In the genomic region with DNA sequence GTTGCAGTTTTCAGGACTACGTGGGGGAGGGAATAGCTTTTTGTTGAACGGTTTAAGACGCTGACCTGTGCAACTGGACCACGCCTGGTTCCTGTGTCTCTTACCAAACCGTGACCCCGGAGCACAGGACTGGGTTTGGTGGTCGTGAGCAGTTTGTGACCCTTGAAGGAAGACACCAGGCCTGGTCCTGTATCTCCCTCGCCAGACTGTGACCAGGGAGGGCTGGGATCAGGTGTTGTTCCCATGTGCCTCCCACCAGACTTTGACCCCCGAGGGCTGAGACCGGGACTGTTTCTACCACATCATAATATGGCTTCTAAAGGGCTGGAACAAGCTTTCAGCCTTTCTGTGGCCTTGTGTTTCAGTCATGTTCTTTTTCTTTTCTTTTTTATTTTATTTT, we compare ENCODE assay signal across 7 cellular contexts. TPM values are rescaled to one million over a fixed set of nuclear protein-coding genes. Genes with fewer than 3 reads are reported as not detected.
DNase-seq lines count a peak whose midpoint lies in the region; ATAC-seq and TF ChIP-seq lines count a peak whose summit lies in the region.

No MANE protein-coding gene starts in this region.

- peak overlapping the region; percentile 76 for H3K9ac ChIP-seq in iPS-18a (ENCODE audit: low read length)

- no peaks in the 10 kb centered on the region for H3K9me3 Mint-ChIP-seq in activated T-helper 1 cell treated with anti-CD3 and anti-CD28 coated beads, Interleukin-12 subunit alpha, Interleukin-12 subunit beta, Interleukin-2, Interleukin-4 antibody, amounts not matched to agents 30 ng/mL and 10 ng/mL and 1 ng/mL, durations not matched to agents 14 hours and 24 hours and 36 hours
- no peaks in the 10 kb centered on the region for H3K9me3 Mint-ChIP-seq in stimulated activated memory B cell treated with anti-CD40 and anti-IgM and Interleukin-4, amounts not matched to agents 10 μg/mL and 1 μg/mL and 100 μg/mL, for 72 hours

- no peaks in the 10 kb centered on the region for H3K27me3 ChIP-seq in iPS-18a (ENCODE audit: control insufficient read depth, insufficient read depth, low read length)

- peaks cover 13% of the 10 kb centered on the region for H3K36me3 ChIP-seq in iPS-18a (ENCODE audit: control insufficient read depth, low read depth, low read length)

- H3K27ac ChIP-seq in iPS-18a (ENCODE audit: low read length), result no peak overlapping the region

- peak overlapping the region; percentile 95 for H3K4me3 Mint-ChIP-seq in activated T-helper 1 cell treated with anti-CD3 and anti-CD28 coated beads, Interleukin-12 subunit alpha, Interleukin-12 subunit beta, Interleukin-2, Interleukin-4 antibody, amounts not matched to agents 30 ng/mL and 10 ng/mL and 1 ng/mL, durations not matched to agents 14 hours and 24 hours and 36 hours
- peak overlapping the region; percentile 84 for H3K4me3 Mint-ChIP-seq in stimulated activated memory B cell treated with anti-CD40 and anti-IgM and Interleukin-4, amounts not matched to agents 10 μg/mL and 1 μg/mL and 100 μg/mL, for 72 hours

- no peak for ATAC-seq in stimulated activated memory B cell treated with anti-CD40 and anti-IgM and Interleukin-4, amounts not matched to agents 10 μg/mL and 1 μg/mL and 100 μg/mL, for 72 hours
- ATAC-seq in HG03159 (IDR thresholded peaks at IDR 0.05; ENCODE audit: unreplicated experiment) (no peak), omental fat pad (ENCODE audit: low FRiP score) (no peak)

- no peaks in the 10 kb centered on the region for H3K27me3 Mint-ChIP-seq in activated T-helper 1 cell treated with anti-CD3 and anti-CD28 coated beads, Interleukin-12 subunit alpha, Interleukin-12 subunit beta, Interleukin-2, Interleukin-4 antibody, amounts not matched to agents 30 ng/mL and 10 ng/mL and 1 ng/mL, durations not matched to agents 14 hours and 24 hours and 36 hours (ENCODE audit: insufficient read depth)
- H3K27me3 Mint-ChIP-seq in stimulated activated memory B cell treated with anti-CD40 and anti-IgM and Interleukin-4, amounts not matched to agents 10 μg/mL and 1 μg/mL and 100 μg/mL, for 72 hours, result no peaks in the 10 kb centered on the region

- H3K27ac Mint-ChIP-seq in activated T-helper 1 cell treated with anti-CD3 and anti-CD28 coated beads, Interleukin-12 subunit alpha, Interleukin-12 subunit beta, Interleukin-2, Interleukin-4 antibody, amounts not matched to agents 30 ng/mL and 10 ng/mL and 1 ng/mL, durations not matched to agents 14 hours and 24 hours and 36 hours, result peak overlapping the region; percentile 98
- H3K27ac Mint-ChIP-seq in stimulated activated memory B cell treated with anti-CD40 and anti-IgM and Interleukin-4, amounts not matched to agents 10 μg/mL and 1 μg/mL and 100 μg/mL, for 72 hours, result peak overlapping the region; percentile 95

- H3K4me1 Mint-ChIP-seq in activated T-helper 1 cell treated with anti-CD3 and anti-CD28 coated beads, Interleukin-12 subunit alpha, Interleukin-12 subunit beta, Interleukin-2, Interleukin-4 antibody, amounts not matched to agents 30 ng/mL and 10 ng/mL and 1 ng/mL, durations not matched to agents 14 hours and 24 hours and 36 hours (ENCODE audit: low read depth), result peaks cover 36% of the 10 kb centered on the region
- peaks cover 23% of the 10 kb centered on the region for H3K4me1 Mint-ChIP-seq in stimulated activated memory B cell treated with anti-CD40 and anti-IgM and Interleukin-4, amounts not matched to agents 10 μg/mL and 1 μg/mL and 100 μg/mL, for 72 hours

- H3K4me1 ChIP-seq in iPS-18a (ENCODE audit: control insufficient read depth, low read depth, low read length), result no peaks in the 10 kb centered on the region

- H3K9me3 ChIP-seq in iPS-18a (ENCODE audit: control insufficient read depth, low read depth, low read length), result no peaks in the 10 kb centered on the region

- H3K4me3 ChIP-seq in iPS-18a (ENCODE audit: low read length), result peak overlapping the region; percentile 79

- peaks cover 18% of the 10 kb centered on the region for H3K36me3 Mint-ChIP-seq in activated T-helper 1 cell treated with anti-CD3 and anti-CD28 coated beads, Interleukin-12 subunit alpha, Interleukin-12 subunit beta, Interleukin-2, Interleukin-4 antibody, amounts not matched to agents 30 ng/mL and 10 ng/mL and 1 ng/mL, durations not matched to agents 14 hours and 24 hours and 36 hours (ENCODE audit: low read depth)
- H3K36me3 Mint-ChIP-seq in stimulated activated memory B cell treated with anti-CD40 and anti-IgM and Interleukin-4, amounts not matched to agents 10 μg/mL and 1 μg/mL and 100 μg/mL, for 72 hours, result peaks cover 11% of the 10 kb centered on the region

- intact Hi-C loops in activated T-helper 1 cell treated with anti-CD3 and anti-CD28 coated beads, Interleukin-12 subunit alpha, Interleukin-12 subunit beta, Interleukin-2, Interleukin-4 antibody, amounts not matched to agents 30 ng/mL and 10 ng/mL and 1 ng/mL, durations not matched to agents 14 hours and 24 hours and 36 hours (cut with micrococcal nuclease), result loop anchor here (5.0 to 10.0 kb wide), 5 partner anchors 153 to 865 kb away; partner anchors contain the start of genes PIM2, SUV39H1, UXT and ZNF81

- peak; percentile 11 for DNase-seq in HT-29 (ENCODE audit: low spot score)
- no peak for DNase-seq in activated T-helper 1 cell treated with anti-CD3 and anti-CD28 coated beads, Interleukin-12 subunit alpha, Interleukin-12 subunit beta, Interleukin-2, Interleukin-4 antibody, amounts not matched to agents 30 ng/mL and 10 ng/mL and 1 ng/mL, durations not matched to agents 14 hours and 24 hours and 36 hours (ENCODE audit: low spot score)
- DNase-seq in DMS53 (lab: John Stamatoyannopoulos, UW), result no peak
- DNase-seq in omental fat pad (ENCODE audit: low spot score), result no peak

- no peak for TF ChIP-seq CTCF in omental fat pad (IDR thresholded peaks at IDR 0.05)

RNA-seq across cellular contexts. Expression of gene EBP, which starts 0.7 kb away (rescaled TPM):
- total RNA-seq in HT-29 (2014; rRNA removed; shearing (Covaris generic)), result 285 and 311 TPM in 2 replicates
- total RNA-seq in activated T-helper 1 cell treated with anti-CD3 and anti-CD28 coated beads, Interleukin-12 subunit alpha, Interleukin-12 subunit beta, Interleukin-2, Interleukin-4 antibody, amounts not matched to agents 30 ng/mL and 10 ng/mL and 1 ng/mL, durations not matched to agents 14 hours and 24 hours and 36 hours, result 164 and 178 TPM in 2 replicates
- total RNA-seq in omental fat pad, result 10 to 100 TPM; 15.1 to 24.9 (median 17.2) TPM

RNA-seq across cellular contexts. Expression of gene PORCN, which starts 13.5 kb away (rescaled TPM):
- 6.5 and 8.7 TPM in 2 replicates for total RNA-seq in HT-29 (2014; rRNA removed; shearing (Covaris generic))
- total RNA-seq in activated T-helper 1 cell treated with anti-CD3 and anti-CD28 coated beads, Interleukin-12 subunit alpha, Interleukin-12 subunit beta, Interleukin-2, Interleukin-4 antibody, amounts not matched to agents 30 ng/mL and 10 ng/mL and 1 ng/mL, durations not matched to agents 14 hours and 24 hours and 36 hours, result 13.6 and 15.1 TPM in 2 replicates
- 10 to 100 TPM in 3 of 4 donors, 1 to 10 TPM in 1; 8.4 to 16.9 (median 14.1) TPM for total RNA-seq in omental fat pad

RNA-seq across cellular contexts. Expression of gene TBC1D25, which starts 17.2 kb away (rescaled TPM):
- total RNA-seq in HT-29 (2014; rRNA removed; shearing (Covaris generic)), result 5.6 and 10.5 TPM in 2 replicates
- total RNA-seq in activated T-helper 1 cell treated with anti-CD3 and anti-CD28 coated beads, Interleukin-12 subunit alpha, Interleukin-12 subunit beta, Interleukin-2, Interleukin-4 antibody, amounts not matched to agents 30 ng/mL and 10 ng/mL and 1 ng/mL, durations not matched to agents 14 hours and 24 hours and 36 hours, result 13.5 and 16.0 TPM in 2 replicates
- total RNA-seq in omental fat pad, result 10 to 100 TPM in 3 of 4 donors, 1 to 10 TPM in 1; 8.7 to 15.4 (median 13.2) TPM

RNA-seq across cellular contexts. Expression of gene FTSJ1, which starts 46.3 kb away (rescaled TPM):
- total RNA-seq in HT-29 (2014; rRNA removed; shearing (Covaris generic)), result 102 and 118 TPM in 2 replicates
- total RNA-seq in activated T-helper 1 cell treated with anti-CD3 and anti-CD28 coated beads, Interleukin-12 subunit alpha, Interleukin-12 subunit beta, Interleukin-2, Interleukin-4 antibody, amounts not matched to agents 30 ng/mL and 10 ng/mL and 1 ng/mL, durations not matched to agents 14 hours and 24 hours and 36 hours, result 96.2 and 103 TPM in 2 replicates
- 10 to 100 TPM; 45.7 to 74.7 (median 56.1) TPM for total RNA-seq in omental fat pad

RNA-seq across cellular contexts. Expression of gene RBM3, which starts 52.0 kb away (rescaled TPM):
- 134 and 135 TPM in 2 replicates for total RNA-seq in HT-29 (2014; rRNA removed; shearing (Covaris generic))
- 318 and 338 TPM in 2 replicates for total RNA-seq in activated T-helper 1 cell treated with anti-CD3 and anti-CD28 coated beads, Interleukin-12 subunit alpha, Interleukin-12 subunit beta, Interleukin-2, Interleukin-4 antibody, amounts not matched to agents 30 ng/mL and 10 ng/mL and 1 ng/mL, durations not matched to agents 14 hours and 24 hours and 36 hours
- 100 to 1,000 TPM; 151 to 280 (median 263) TPM for total RNA-seq in omental fat pad
